In genomic region chr10:11626071-11626470, GRCh38 we compare ENCODE assay signal across 18 cellular contexts.
"Had no signal": no experiment of that assay in that cellular context is flagged by ENCODE, and none has a peak within 500 bp of the region (broad histone marks: within the 10 kb centered on the region; RNA-seq: fewer than 3 reads in every experiment).

No MANE protein-coding gene starts in this region.

- H3K27ac ChIP-seq: body of pancreas, colonic mucosa, esophagus squamous epithelium, left lung had no signal

- H3K27ac Mint-ChIP-seq: activated CD8-positive, alpha-beta T cell treated with anti-CD3 and anti-CD28 coated beads for 36 hours; activated naive CD8-positive, alpha-beta T cell had no signal

- H3K4me3 Mint-ChIP-seq: activated CD8-positive, alpha-beta T cell treated with anti-CD3 and anti-CD28 coated beads for 36 hours; activated naive CD8-positive, alpha-beta T cell; naive thymus-derived CD8-positive, alpha-beta T cell had no signal

- ATAC-seq: activated CD8-positive, alpha-beta T cell treated with anti-CD3 and anti-CD28 coated beads for 36 hours; body of pancreas; left lung; naive thymus-derived CD8-positive, alpha-beta T cell had no signal

- H3K36me3 Mint-ChIP-seq: activated naive CD8-positive, alpha-beta T cell had no signal

- DNase-seq: activated CD4-positive, alpha-beta T cell treated with anti-CD3 and anti-CD28 coated beads for 4 hours; activated CD8-positive, alpha-beta memory T cell treated with anti-CD3 and anti-CD28 coated beads, Interleukin-2, amount 50 U/mL, for 4 hours; activated CD8-positive, alpha-beta T cell treated with anti-CD3 and anti-CD28 coated beads for 36 hours; activated gamma-delta T cell treated with Interleukin-2 at 50 U/mL for 16 hours; amygdala; body of pancreas; central memory CD4-positive, alpha-beta T cell; colonic mucosa; esophagus squamous epithelium; hippocampal formation; mammary epithelial cell; naive thymus-derived CD8-positive, alpha-beta T cell; stimulated activated CD4-positive, alpha-beta T cell treated with anti-CD3 and anti-CD28 coated beads, Interleukin-12 subunit alpha, Interleukin-12 subunit beta, amount 100 ng/mL, for 4 hours; stimulated activated naive CD4-positive, alpha-beta T cell; T-helper 2 cell; trophoblast cell had no signal

- H3K9me3 Mint-ChIP-seq: activated CD8-positive, alpha-beta T cell treated with anti-CD3 and anti-CD28 coated beads for 36 hours; naive thymus-derived CD8-positive, alpha-beta T cell had no signal
